Comparison of ENCODE assay signal across 3 cellular contexts in the genomic region with DNA sequence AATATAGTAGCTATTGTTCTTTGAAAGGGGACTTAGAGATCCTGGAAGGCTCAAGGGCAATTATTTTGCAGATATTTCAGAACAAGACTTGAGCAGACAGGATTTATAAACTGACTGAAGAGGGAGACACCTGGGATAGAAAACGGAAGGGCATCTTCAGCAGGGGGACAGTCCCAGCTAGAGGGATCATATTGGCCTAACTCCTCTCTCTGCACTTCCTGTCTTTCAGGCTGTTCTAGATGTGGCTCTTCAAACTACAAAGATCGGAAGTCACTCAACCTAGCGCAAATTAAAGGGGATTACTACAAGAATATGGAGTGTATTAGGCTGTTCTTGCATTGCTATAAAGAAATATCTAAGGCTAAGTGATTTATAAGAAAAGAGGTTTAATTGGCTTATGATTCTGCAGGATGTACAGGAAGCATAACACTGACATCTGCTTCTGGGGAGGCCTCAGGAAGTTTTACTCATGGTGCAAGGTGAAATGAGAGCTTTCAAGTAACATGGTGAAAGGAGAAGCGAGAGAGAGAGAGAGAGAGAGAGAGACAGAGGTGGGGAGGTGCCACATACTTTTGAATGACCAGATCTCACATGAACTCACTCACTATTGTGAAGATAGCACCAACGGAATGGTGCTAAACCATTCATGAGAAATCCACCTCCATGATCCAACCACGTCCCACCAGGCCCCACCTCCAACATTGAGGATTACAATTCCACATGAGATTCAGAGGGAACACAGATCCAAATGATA.
TF ChIP-seq lines count a peak whose summit lies in the region.

No MANE protein-coding gene starts in this region.

TF ChIP-seq in GM12891, 5 proteins besides CTCF, POLR2A, EP300 and RAD21:
- TF ChIP-seq PAX5 (IDR thresholded peaks at IDR 0.05; ENCODE audit: insufficient read depth, low read length, severe bottlenecking) (no peak), TAF1 (IDR thresholded peaks at IDR 0.05; ENCODE audit: low read depth, low read length) (no peak), POU2F2 (IDR thresholded peaks at IDR 0.05; ENCODE audit: low read depth, low read length) (no peak), SPI1 (IDR thresholded peaks at IDR 0.05; ENCODE audit: low read depth, low read length) (0 out of 2 replicates have a peak, but pooled peaks have one; percentile 3), POLR2AphosphoS5 (IDR thresholded peaks at IDR 0.05; ENCODE audit: low read depth, low read length) (no peak)
TF ChIP-seq in GM12891: peak in this region for 1.

TF ChIP-seq in HEK293, 187 proteins besides CTCF, POLR2A, EP300 and RAD21:
- no peak for TF ChIP-seq ZNF341 (tag by site-specific recombination; IDR thresholded peaks at IDR 0.05; ENCODE audit: low read depth)
- TF ChIP-seq ZNF664 (tag by site-specific recombination; IDR thresholded peaks at IDR 0.05), result peak; percentile 43; the same call in 1 of the 2 replicates

TF ChIP-seq in endothelial cell of umbilical vein, 7 proteins besides CTCF, POLR2A, EP300 and RAD21:
- TF ChIP-seq EZH2 (IDR thresholded peaks at IDR 0.05; ENCODE audit: borderline replicate concordance, low read depth, low read length, severe bottlenecking), result no peak
- TF ChIP-seq JUN (IDR thresholded peaks at IDR 0.05; ENCODE audit: borderline replicate concordance, insufficient read depth, insufficient read length, low read depth), result no peak
- no peak for TF ChIP-seq MYC (IDR thresholded peaks at IDR 0.05; ENCODE audit: low read depth, low read length)
- no peak for TF ChIP-seq POLR2AphosphoS5 (IDR thresholded peaks at IDR 0.05; ENCODE audit: insufficient read depth, low read depth, low read length)
- TF ChIP-seq FOS (IDR thresholded peaks at IDR 0.05; ENCODE audit: borderline replicate concordance, insufficient read depth, low read length), result peak; percentile 22
